Comparison of ENCODE assay signal across 1 cellular context in the genomic region with DNA sequence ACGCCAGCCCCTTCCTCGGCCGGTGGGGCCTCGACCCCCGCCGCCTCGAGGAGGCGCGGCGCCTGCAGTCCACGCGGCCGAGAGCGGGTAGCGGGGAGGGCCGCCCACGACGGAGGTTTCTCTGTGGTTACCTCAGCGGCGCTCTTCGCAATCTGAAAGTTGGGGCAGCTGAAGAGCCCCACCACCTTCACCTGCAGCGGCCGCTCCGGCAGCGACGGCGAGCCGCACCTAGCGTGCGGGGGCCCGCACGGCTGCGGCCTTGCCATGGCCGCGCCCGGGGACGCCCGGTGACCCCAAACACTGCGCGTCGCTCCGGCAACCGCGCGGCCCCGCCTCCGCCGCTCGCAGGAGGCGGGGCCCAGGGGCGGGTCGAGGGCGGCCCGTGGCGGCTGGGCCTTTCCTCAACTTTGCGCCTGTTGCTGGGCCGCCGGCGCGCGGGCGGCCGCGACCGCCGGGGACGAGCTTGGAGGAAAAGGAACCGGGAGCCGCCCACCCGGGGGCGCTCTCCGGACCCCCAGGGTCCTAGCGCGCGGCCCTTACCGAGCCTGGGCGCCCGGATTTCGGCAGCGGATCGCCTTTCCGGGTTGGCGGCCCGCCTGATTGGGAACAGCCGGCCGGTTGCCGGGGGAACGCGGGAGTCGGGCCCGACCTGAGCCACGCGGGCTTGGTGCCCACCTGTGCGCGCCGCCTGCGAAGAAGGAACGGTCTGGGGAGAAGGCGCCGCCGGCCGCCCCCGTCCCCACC.
TF ChIP-seq lines count a peak whose summit lies in the region.

A gene (minus strand): TSS at position 304 of the 744 bp plus-strand sequence. CDS start 38 bp downstream, at position 266.
A gene with protein sequence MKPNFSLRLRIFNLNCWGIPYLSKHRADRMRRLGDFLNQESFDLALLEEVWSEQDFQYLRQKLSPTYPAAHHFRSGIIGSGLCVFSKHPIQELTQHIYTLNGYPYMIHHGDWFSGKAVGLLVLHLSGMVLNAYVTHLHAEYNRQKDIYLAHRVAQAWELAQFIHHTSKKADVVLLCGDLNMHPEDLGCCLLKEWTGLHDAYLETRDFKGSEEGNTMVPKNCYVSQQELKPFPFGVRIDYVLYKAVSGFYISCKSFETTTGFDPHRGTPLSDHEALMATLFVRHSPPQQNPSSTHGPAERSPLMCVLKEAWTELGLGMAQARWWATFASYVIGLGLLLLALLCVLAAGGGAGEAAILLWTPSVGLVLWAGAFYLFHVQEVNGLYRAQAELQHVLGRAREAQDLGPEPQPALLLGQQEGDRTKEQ (plus strand): TSS at position 400 of the 744 bp plus-strand sequence. CDS start 398 bp downstream, outside the sequence.

TF ChIP-seq in HepG2, 621 proteins besides CTCF, POLR2A, EP300 and RAD21 (continued from another document and continues in another):
- TF ChIP-seq, protein P1, sequence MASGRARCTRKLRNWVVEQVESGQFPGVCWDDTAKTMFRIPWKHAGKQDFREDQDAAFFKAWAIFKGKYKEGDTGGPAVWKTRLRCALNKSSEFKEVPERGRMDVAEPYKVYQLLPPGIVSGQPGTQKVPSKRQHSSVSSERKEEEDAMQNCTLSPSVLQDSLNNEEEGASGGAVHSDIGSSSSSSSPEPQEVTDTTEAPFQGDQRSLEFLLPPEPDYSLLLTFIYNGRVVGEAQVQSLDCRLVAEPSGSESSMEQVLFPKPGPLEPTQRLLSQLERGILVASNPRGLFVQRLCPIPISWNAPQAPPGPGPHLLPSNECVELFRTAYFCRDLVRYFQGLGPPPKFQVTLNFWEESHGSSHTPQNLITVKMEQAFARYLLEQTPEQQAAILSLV (CRISPR knock-in tag; IDR thresholded peaks at IDR 0.05; ENCODE audit: borderline replicate concordance), result peak; percentile 91; the same call in 1 of the 2 replicates
- TF ChIP-seq FOXA3 (CRISPR knock-in tag; IDR thresholded peaks at IDR 0.05) (0 out of 2 replicates have a peak, but pooled peaks have one; percentile 3), ZC3H13 (CRISPR knock-in tag; IDR thresholded peaks at IDR 0.05) (peak; percentile 33; the same call in 1 of the 2 replicates), LCORL (IDR thresholded peaks at IDR 0.05) (no peak), LCORL (CRISPR knock-in tag; IDR thresholded peaks at IDR 0.05) (peak; percentile 47; the same call in 1 of the 2 replicates), ZNF446 (CRISPR knock-in tag; IDR thresholded peaks at IDR 0.05) (0 out of 2 replicates have a peak, but pooled peaks have one; percentile 1), MED8 (CRISPR knock-in tag; IDR thresholded peaks at IDR 0.05; ENCODE audit: insufficient replicate concordance) (peak; percentile 15), ZFX (CRISPR knock-in tag; IDR thresholded peaks at IDR 0.05; ENCODE audit: low read depth) (peak; percentile 77), NR2C2 (CRISPR knock-in tag; IDR thresholded peaks at IDR 0.05; ENCODE audit: borderline replicate concordance) (peak; percentile 88), ZNF562 (CRISPR knock-in tag; IDR thresholded peaks at IDR 0.05; ENCODE audit: borderline replicate concordance) (0 out of 2 replicates have a peak, but pooled peaks have one; percentile 31), ZNF556 (CRISPR knock-in tag; IDR thresholded peaks at IDR 0.05; ENCODE audit: borderline replicate concordance) (0 out of 2 replicates have a peak, but pooled peaks have one; percentile 70), ZFYVE20 (CRISPR knock-in tag; IDR thresholded peaks at IDR 0.05; ENCODE audit: borderline replicate concordance, low read depth) (0 out of 2 replicates have a peak, but pooled peaks have one; percentile 35), ZNF563 (CRISPR knock-in tag; IDR thresholded peaks at IDR 0.05) (peak; percentile 61; the same call in 1 of the 2 replicates), GABPB1 (CRISPR knock-in tag; IDR thresholded peaks at IDR 0.05) (peak; percentile 74; the same call in 1 of the 2 replicates), KLF15 (CRISPR knock-in tag; IDR thresholded peaks at IDR 0.05; ENCODE audit: borderline replicate concordance) (peak; percentile 62; the same call in 1 of the 2 replicates), SP4 (CRISPR knock-in tag; IDR thresholded peaks at IDR 0.05) (peak; percentile 12; the same call in 1 of the 2 replicates), NFYC (CRISPR knock-in tag; IDR thresholded peaks at IDR 0.05) (no peak), MATR3 (CRISPR knock-in tag; IDR thresholded peaks at IDR 0.05) (no peak), GATAD2A (CRISPR knock-in tag; IDR thresholded peaks at IDR 0.05) (0 out of 2 replicates have a peak, but pooled peaks have one; percentile 3), RFX3 (CRISPR knock-in tag; IDR thresholded peaks at IDR 0.05) (no peak)
- TF ChIP-seq, protein P2, sequence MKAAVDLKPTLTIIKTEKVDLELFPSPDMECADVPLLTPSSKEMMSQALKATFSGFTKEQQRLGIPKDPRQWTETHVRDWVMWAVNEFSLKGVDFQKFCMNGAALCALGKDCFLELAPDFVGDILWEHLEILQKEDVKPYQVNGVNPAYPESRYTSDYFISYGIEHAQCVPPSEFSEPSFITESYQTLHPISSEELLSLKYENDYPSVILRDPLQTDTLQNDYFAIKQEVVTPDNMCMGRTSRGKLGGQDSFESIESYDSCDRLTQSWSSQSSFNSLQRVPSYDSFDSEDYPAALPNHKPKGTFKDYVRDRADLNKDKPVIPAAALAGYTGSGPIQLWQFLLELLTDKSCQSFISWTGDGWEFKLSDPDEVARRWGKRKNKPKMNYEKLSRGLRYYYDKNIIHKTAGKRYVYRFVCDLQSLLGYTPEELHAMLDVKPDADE (CRISPR knock-in tag; IDR thresholded peaks at IDR 0.05), result peak; percentile 57; the same call in 1 of the 2 replicates
- TF ChIP-seq, protein P3, sequence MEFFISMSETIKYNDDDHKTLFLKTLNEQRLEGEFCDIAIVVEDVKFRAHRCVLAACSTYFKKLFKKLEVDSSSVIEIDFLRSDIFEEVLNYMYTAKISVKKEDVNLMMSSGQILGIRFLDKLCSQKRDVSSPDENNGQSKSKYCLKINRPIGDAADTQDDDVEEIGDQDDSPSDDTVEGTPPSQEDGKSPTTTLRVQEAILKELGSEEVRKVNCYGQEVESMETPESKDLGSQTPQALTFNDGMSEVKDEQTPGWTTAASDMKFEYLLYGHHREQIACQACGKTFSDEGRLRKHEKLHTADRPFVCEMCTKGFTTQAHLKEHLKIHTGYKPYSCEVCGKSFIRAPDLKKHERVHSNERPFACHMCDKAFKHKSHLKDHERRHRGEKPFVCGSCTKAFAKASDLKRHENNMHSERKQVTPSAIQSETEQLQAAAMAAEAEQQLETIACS (CRISPR knock-in tag; IDR thresholded peaks at IDR 0.05), result peak; percentile 92
- TF ChIP-seq, protein P4, sequence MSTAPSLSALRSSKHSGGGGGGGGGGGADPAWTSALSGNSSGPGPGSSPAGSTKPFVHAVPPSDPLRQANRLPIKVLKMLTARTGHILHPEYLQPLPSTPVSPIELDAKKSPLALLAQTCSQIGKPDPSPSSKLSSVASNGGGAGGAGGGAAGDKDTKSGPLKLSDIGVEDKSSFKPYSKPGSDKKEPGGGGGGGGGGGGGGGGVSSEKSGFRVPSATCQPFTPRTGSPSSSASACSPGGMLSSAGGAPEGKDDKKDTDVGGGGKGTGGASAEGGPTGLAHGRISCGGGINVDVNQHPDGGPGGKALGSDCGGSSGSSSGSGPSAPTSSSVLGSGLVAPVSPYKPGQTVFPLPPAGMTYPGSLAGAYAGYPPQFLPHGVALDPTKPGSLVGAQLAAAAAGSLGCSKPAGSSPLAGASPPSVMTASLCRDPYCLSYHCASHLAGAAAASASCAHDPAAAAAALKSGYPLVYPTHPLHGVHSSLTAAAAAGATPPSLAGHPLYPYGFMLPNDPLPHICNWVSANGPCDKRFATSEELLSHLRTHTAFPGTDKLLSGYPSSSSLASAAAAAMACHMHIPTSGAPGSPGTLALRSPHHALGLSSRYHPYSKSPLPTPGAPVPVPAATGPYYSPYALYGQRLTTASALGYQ (CRISPR knock-in tag; IDR thresholded peaks at IDR 0.05), result no peak; the same call in 1 of the 2 replicates
- TF ChIP-seq, protein P5, sequence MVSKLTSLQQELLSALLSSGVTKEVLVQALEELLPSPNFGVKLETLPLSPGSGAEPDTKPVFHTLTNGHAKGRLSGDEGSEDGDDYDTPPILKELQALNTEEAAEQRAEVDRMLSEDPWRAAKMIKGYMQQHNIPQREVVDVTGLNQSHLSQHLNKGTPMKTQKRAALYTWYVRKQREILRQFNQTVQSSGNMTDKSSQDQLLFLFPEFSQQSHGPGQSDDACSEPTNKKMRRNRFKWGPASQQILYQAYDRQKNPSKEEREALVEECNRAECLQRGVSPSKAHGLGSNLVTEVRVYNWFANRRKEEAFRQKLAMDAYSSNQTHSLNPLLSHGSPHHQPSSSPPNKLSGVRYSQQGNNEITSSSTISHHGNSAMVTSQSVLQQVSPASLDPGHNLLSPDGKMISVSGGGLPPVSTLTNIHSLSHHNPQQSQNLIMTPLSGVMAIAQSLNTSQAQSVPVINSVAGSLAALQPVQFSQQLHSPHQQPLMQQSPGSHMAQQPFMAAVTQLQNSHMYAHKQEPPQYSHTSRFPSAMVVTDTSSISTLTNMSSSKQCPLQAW (CRISPR knock-in tag; IDR thresholded peaks at IDR 0.05), result no peak
- TF ChIP-seq, protein P6, sequence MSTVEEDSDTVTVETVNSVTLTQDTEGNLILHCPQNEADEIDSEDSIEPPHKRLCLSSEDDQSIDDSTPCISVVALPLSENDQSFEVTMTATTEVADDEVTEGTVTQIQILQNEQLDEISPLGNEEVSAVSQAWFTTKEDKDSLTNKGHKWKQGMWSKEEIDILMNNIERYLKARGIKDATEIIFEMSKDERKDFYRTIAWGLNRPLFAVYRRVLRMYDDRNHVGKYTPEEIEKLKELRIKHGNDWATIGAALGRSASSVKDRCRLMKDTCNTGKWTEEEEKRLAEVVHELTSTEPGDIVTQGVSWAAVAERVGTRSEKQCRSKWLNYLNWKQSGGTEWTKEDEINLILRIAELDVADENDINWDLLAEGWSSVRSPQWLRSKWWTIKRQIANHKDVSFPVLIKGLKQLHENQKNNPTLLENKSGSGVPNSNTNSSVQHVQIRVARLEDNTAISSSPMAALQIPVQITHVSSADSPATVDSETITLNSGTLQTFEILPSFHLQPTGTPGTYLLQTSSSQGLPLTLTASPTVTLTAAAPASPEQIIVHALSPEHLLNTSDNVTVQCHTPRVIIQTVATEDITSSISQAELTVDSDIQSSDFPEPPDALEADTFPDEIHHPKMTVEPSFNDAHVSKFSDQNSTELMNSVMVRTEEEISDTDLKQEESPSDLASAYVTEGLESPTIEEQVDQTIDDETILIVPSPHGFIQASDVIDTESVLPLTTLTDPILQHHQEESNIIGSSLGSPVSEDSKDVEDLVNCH (CRISPR knock-in tag; IDR thresholded peaks at IDR 0.05), result no peak
- TF ChIP-seq, protein P7, sequence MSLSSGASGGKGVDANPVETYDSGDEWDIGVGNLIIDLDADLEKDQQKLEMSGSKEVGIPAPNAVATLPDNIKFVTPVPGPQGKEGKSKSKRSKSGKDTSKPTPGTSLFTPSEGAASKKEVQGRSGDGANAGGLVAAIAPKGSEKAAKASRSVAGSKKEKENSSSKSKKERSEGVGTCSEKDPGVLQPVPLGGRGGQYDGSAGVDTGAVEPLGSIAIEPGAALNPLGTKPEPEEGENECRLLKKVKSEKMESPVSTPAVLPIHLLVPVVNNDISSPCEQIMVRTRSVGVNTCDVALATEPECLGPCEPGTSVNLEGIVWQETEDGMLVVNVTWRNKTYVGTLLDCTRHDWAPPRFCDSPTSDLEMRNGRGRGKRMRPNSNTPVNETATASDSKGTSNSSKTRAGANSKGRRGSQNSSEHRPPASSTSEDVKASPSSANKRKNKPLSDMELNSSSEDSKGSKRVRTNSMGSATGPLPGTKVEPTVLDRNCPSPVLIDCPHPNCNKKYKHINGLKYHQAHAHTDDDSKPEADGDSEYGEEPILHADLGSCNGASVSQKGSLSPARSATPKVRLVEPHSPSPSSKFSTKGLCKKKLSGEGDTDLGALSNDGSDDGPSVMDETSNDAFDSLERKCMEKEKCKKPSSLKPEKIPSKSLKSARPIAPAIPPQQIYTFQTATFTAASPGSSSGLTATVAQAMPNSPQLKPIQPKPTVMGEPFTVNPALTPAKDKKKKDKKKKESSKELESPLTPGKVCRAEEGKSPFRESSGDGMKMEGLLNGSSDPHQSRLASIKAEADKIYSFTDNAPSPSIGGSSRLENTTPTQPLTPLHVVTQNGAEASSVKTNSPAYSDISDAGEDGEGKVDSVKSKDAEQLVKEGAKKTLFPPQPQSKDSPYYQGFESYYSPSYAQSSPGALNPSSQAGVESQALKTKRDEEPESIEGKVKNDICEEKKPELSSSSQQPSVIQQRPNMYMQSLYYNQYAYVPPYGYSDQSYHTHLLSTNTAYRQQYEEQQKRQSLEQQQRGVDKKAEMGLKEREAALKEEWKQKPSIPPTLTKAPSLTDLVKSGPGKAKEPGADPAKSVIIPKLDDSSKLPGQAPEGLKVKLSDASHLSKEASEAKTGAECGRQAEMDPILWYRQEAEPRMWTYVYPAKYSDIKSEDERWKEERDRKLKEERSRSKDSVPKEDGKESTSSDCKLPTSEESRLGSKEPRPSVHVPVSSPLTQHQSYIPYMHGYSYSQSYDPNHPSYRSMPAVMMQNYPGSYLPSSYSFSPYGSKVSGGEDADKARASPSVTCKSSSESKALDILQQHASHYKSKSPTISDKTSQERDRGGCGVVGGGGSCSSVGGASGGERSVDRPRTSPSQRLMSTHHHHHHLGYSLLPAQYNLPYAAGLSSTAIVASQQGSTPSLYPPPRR (CRISPR knock-in tag; IDR thresholded peaks at IDR 0.05; ENCODE audit: borderline replicate concordance), result no peak; the same call in 1 of the 2 replicates
- TF ChIP-seq, protein P8, sequence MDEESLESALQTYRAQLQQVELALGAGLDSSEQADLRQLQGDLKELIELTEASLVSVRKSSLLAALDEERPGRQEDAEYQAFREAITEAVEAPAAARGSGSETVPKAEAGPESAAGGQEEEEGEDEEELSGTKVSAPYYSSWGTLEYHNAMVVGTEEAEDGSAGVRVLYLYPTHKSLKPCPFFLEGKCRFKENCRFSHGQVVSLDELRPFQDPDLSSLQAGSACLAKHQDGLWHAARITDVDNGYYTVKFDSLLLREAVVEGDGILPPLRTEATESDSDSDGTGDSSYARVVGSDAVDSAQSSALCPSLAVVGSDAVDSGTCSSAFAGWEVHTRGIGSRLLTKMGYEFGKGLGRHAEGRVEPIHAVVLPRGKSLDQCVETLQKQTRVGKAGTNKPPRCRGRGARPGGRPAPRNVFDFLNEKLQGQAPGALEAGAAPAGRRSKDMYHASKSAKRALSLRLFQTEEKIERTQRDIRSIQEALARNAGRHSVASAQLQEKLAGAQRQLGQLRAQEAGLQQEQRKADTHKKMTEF (CRISPR knock-in tag; IDR thresholded peaks at IDR 0.05), result peak; percentile 78; the same call in 1 of the 2 replicates
- TF ChIP-seq, protein P9, sequence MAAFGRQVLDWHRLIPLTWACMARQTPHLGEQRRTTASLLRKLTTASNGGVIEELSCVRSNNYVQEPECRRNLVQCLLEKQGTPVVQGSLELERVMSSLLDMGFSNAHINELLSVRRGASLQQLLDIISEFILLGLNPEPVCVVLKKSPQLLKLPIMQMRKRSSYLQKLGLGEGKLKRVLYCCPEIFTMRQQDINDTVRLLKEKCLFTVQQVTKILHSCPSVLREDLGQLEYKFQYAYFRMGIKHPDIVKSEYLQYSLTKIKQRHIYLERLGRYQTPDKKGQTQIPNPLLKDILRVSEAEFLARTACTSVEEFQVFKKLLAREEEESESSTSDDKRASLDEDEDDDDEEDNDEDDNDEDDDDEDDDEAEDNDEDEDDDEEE (CRISPR knock-in tag; IDR thresholded peaks at IDR 0.05), result no peak
- TF ChIP-seq, protein P10, sequence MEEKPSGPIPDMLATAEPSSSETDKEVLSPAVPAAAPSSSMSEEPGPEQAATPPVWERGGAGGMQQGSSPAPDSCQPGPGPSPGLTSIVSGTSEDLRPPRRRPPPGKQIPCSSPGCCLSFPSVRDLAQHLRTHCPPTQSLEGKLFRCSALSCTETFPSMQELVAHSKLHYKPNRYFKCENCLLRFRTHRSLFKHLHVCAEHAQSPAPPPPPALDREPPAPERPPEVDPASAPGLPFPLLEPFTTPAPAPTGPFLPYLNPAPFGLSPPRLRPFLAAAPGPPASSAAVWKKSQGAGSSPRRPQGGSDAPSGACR (CRISPR knock-in tag; IDR thresholded peaks at IDR 0.05), result peak; percentile 18; the same call in 1 of the 2 replicates
- TF ChIP-seq, protein P11, sequence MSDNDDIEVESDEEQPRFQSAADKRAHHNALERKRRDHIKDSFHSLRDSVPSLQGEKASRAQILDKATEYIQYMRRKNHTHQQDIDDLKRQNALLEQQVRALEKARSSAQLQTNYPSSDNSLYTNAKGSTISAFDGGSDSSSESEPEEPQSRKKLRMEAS (IDR thresholded peaks at IDR 0.05), result peak; percentile 92
